Comparison of ENCODE assay signal across 1 cellular context in the genomic region with DNA sequence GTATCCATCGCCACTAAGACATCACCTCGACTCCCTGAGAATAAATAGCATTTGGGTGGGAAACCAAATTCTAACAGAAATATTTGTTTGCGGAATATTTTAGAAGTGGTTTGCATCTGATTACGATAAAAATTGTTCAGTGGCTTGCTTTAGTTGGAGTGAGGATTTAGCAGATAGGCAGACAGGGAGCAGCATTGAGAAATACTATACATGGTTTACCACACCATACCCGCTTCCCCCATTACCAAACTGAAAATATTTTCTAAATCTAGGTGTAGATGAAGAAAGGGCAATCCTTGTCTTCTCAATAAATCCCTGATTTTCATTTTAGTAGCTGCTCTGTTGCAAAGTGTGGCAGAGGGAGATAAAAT.
TF ChIP-seq lines count a peak whose summit lies in the region.

No MANE protein-coding gene starts in this region.

TF ChIP-seq in endothelial cell of umbilical vein, 7 proteins besides CTCF, POLR2A, EP300 and RAD21 (continued from another document):
- TF ChIP-seq JUN (IDR thresholded peaks at IDR 0.05; ENCODE audit: borderline replicate concordance, insufficient read depth, insufficient read length, low read depth) = no peak
- TF ChIP-seq MYC (IDR thresholded peaks at IDR 0.05; ENCODE audit: low read depth, low read length) = no peak
- TF ChIP-seq, protein P1, sequence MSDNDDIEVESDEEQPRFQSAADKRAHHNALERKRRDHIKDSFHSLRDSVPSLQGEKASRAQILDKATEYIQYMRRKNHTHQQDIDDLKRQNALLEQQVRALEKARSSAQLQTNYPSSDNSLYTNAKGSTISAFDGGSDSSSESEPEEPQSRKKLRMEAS (IDR thresholded peaks at IDR 0.05; ENCODE audit: insufficient read depth, insufficient read length) = no peak
- no peak for TF ChIP-seq EZH2 (IDR thresholded peaks at IDR 0.05; ENCODE audit: borderline replicate concordance, low read depth, low read length, severe bottlenecking)
